Comparison of ENCODE assay signal across 6 cellular contexts in genomic region chr16:2212362-2213324, GRCh38. TPM values are rescaled to one million over a fixed set of nuclear protein-coding genes. Genes with fewer than 3 reads are reported as not detected.
A peak's percentile ranks its signal among the peaks of the same experiment; 100 is the strongest.
DNase-seq lines count a peak whose midpoint lies in the region; ATAC-seq, FAIRE-seq and TF ChIP-seq lines count a peak whose summit lies in the region.

No MANE protein-coding gene starts in this region.

- TF ChIP-seq RAD21 in IMR-90 (IDR thresholded peaks at IDR 0.05; ENCODE audit: low read length), result no peak

- POLR2A ChIA-PET in IMR-90 (lab: Charles Lee; ENCODE audit: unreplicated experiment), result no interaction called here

- BruUV-seq in IMR-90 (replicated peaks; lab: Mats Ljungman, UMichigan), result no TSS peak

- no peaks in the 10 kb centered on the region for H3K9me1 ChIP-seq in IMR-90 (ENCODE audit: insufficient read depth, low read length)

- DNase-seq in IMR-90, result no peak
- no peak for DNase-seq in astrocyte (ENCODE audit: low read depth)
- no peak for DNase-seq in SHP77 (lab: John Stamatoyannopoulos, UW)
- no peak for DNase-seq in left lobe of liver (ENCODE audit: low spot score)
- DNase-seq in HTR-8/SVneo (ENCODE audit: insufficient read length, low spot score), result no peak

- in situ Hi-C loops in IMR-90 (cut with MboI; ENCODE audit: low sequenced_read_pairs), result no loop called here

- no peaks in the 10 kb centered on the region for H3K9me3 Mint-ChIP-seq in astrocyte (ENCODE audit: unreplicated experiment)

- H3K9ac ChIP-seq in IMR-90 (ENCODE audit: low read depth, low read length) (0 out of 2 replicates have a peak overlapping the region, but pooled peaks have one; percentile 65), astrocyte (ENCODE audit: low read length) (peak overlapping the region; percentile 84)

- H3K4me2 ChIP-seq in IMR-90 (ENCODE audit: low read depth, low read length), result peak overlapping the region; percentile 80
- H3K4me2 ChIP-seq in astrocyte (ENCODE audit: low read length), result peak overlapping the region; percentile 85

- H3K56ac ChIP-seq in IMR-90 (ENCODE audit: extremely low read depth, insufficient read depth, low read length), result no peak overlapping the region

- H3K36me3 ChIP-seq in IMR-90 (ENCODE audit: control insufficient read depth, insufficient read depth, low read length) (peaks cover 19% of the 10 kb centered on the region), astrocyte (ENCODE audit: insufficient read depth, low read length) (no peaks in the 10 kb centered on the region), neutrophil (peaks cover 24% of the 10 kb centered on the region)

- H2BK120ac ChIP-seq in IMR-90 (ENCODE audit: low read depth, low read length), result no peak overlapping the region

- peak overlapping the region; percentile 0; the same call in 1 of the 2 replicates for H2AK5ac ChIP-seq in IMR-90 (ENCODE audit: low read depth, low read length)

- intact Hi-C loops in IMR-90 (cut with micrococcal nuclease), result no loop called here

- H3K4me1 ChIP-seq in IMR-90 (ENCODE audit: control insufficient read depth, insufficient read depth, low read length) (peaks cover 7% of the 10 kb centered on the region), astrocyte (ENCODE audit: insufficient read depth, low read length) (peaks cover 19% of the 10 kb centered on the region), neutrophil (ENCODE audit: control insufficient read depth in 1 of 2, insufficient read depth in 1 of 2, low read depth in 1 of 2, low read length in 1 of 2) (peaks cover 39 to 41% of the 10 kb centered on the region in 2 experiments)

- peaks cover 12% of the 10 kb centered on the region for H4K20me1 ChIP-seq in IMR-90 (ENCODE audit: insufficient read depth, low read length)
- H4K20me1 ChIP-seq in astrocyte (ENCODE audit: insufficient read depth, low read length), result peaks cover 30% of the 10 kb centered on the region

- no peak overlapping the region for H4K5ac ChIP-seq in IMR-90 (ENCODE audit: low read depth, low read length)

- H2BK20ac ChIP-seq in IMR-90 (ENCODE audit: low read depth, low read length), result no peak overlapping the region

- peak overlapping the region; percentile 87 for H3K4me3 Mint-ChIP-seq in astrocyte (ENCODE audit: unreplicated experiment)

- WGBS in IMR-90 (ENCODE audit: extremely low coverage in 2 of 2, insufficient read length in 1 of 2), 2 experiments, result 80% methylated on average over 10 of the region's 19 CpGs; no CpG with 5 or more reads in 1 of the 2 experiments

- no peak overlapping the region for H3K4ac ChIP-seq in IMR-90 (ENCODE audit: low read depth, low read length)

- peaks cover 29% of the 10 kb centered on the region for H3K79me2 ChIP-seq in astrocyte (ENCODE audit: insufficient read depth, low read length)

- peaks cover 14 to 33% of the 10 kb centered on the region in 2 experiments for H3K79me1 ChIP-seq in IMR-90 (ENCODE audit: low read depth in 1 of 2, low read length in 2 of 2)

- no peak for FAIRE-seq in astrocyte (lab: Jason Lieb, UNC)
- FAIRE-seq in HTR-8/SVneo (lab: Jason Lieb, UNC), result no peak

- H3K4me1 Mint-ChIP-seq in astrocyte (ENCODE audit: low read depth, unreplicated experiment), result peaks cover 12% of the 10 kb centered on the region

- CTCF ChIA-PET in IMR-90 (lab: Yijun Ruan, JAX), result no interaction called here

- H3K27ac ChIP-seq in IMR-90 (ENCODE audit: insufficient read depth, low read length) (no peak overlapping the region), astrocyte (ENCODE audit: low read depth, low read length) (no peak overlapping the region), neutrophil (peak overlapping the region; percentile 82)

- H3K9me3 ChIP-seq in IMR-90 (ENCODE audit: control insufficient read depth, insufficient read depth, low read length) (no peaks in the 10 kb centered on the region), astrocyte (ENCODE audit: insufficient read depth, low read depth, low read length) (no peaks in the 10 kb centered on the region), neutrophil (no peaks in the 10 kb centered on the region)

- H3K36me3 Mint-ChIP-seq in astrocyte (ENCODE audit: low read depth, unreplicated experiment), result peaks cover under 1% of the 10 kb centered on the region

- H3K18ac ChIP-seq in IMR-90 (ENCODE audit: low read depth, low read length), result no peak overlapping the region

- peak overlapping the region; percentile 73 for H2AK9ac ChIP-seq in IMR-90 (replicated peaks; ENCODE audit: low read depth, low read length, poor library complexity)

- peak overlapping the region; percentile 82 for H3K27ac Mint-ChIP-seq in astrocyte (ENCODE audit: unreplicated experiment)

- no peak for TF ChIP-seq POLR2A in IMR-90 (IDR thresholded peaks at IDR 0.05; ENCODE audit: low read depth, low read length)

- no peaks in the 10 kb centered on the region for H3K27me3 Mint-ChIP-seq in astrocyte (ENCODE audit: low read depth, unreplicated experiment)

- no peak overlapping the region for H2BK5ac ChIP-seq in IMR-90 (ENCODE audit: low read depth, low read length, poor library complexity, severe bottlenecking)

- no peak overlapping the region for H3K4me3 ChIP-seq in IMR-90 (ENCODE audit: insufficient read depth, low read depth, low read length)
- peak overlapping the region; percentile 72 for H3K4me3 ChIP-seq in astrocyte (ENCODE audit: insufficient read depth, low read depth, low read length)
- peak overlapping the region; percentile 67 to 92 for H3K4me3 ChIP-seq in neutrophil (ENCODE audit: low read depth in 1 of 2, low read length in 1 of 2)

- H2BK15ac ChIP-seq in IMR-90 (ENCODE audit: low read depth, low read length), result no peak overlapping the region

- H4K8ac ChIP-seq in IMR-90 (ENCODE audit: low read depth in 2 of 2, low read length in 2 of 2), result no peak overlapping the region

- H3K23ac ChIP-seq in IMR-90 (ENCODE audit: low read depth, low read length), result peak overlapping the region; percentile 52

- H3K27me3 ChIP-seq in IMR-90 (ENCODE audit: control insufficient read depth, insufficient read depth, low read length) (no peaks in the 10 kb centered on the region), astrocyte (ENCODE audit: insufficient read depth, low read length) (no peaks in the 10 kb centered on the region), neutrophil (no peaks in the 10 kb centered on the region)

- dilution Hi-C loops in IMR-90 (cut with HindIII; ENCODE audit: low sequenced_read_pairs, unreplicated experiment), result no loop called here

- ATAC-seq in IMR-90 (ENCODE audit: low read depth) (no peak), left lobe of liver (no peak)

- TF ChIP-seq CTCF in IMR-90 (conservative IDR thresholded peaks at IDR 0.05; ENCODE audit: low read depth, low read length), result no peak
- no peak for TF ChIP-seq CTCF in astrocyte (IDR thresholded peaks at IDR 0.05; ENCODE audit: insufficient read depth, low read depth, low read length)
- TF ChIP-seq CTCF in neutrophil (IDR thresholded peaks at IDR 0.05), result no peak

- peak overlapping the region; percentile 51 for H2AFZ ChIP-seq in IMR-90 (replicated peaks; ENCODE audit: low read length, poor library complexity)
- no peak overlapping the region for H2AFZ ChIP-seq in astrocyte (ENCODE audit: low read depth, low read length)

- H3K14ac ChIP-seq in IMR-90 (replicated peaks; ENCODE audit: low read depth, low read length), result no peak overlapping the region

- H4K91ac ChIP-seq in IMR-90 (ENCODE audit: insufficient read depth, low read depth, low read length), result no peak overlapping the region

TF ChIP-seq in IMR-90, 13 proteins besides CTCF, POLR2A, EP300 and RAD21:
- no peak for TF ChIP-seq USF2 (IDR thresholded peaks at IDR 0.05; ENCODE audit: low read depth, low read length)

RNA-seq across cellular contexts. Expression of gene BRICD5, which starts 2.0 kb away (rescaled TPM):
- 0.18 and 0.28 TPM in 2 replicates for total RNA-seq in IMR-90 (2012; rRNA removed)
- 0.94 and 1.5 TPM in 2 replicates for polyA plus RNA-seq in IMR-90 (2012; rRNA removed)
- polyA plus RNA-seq in IMR-90 (2012; cell fraction: cytosol; rRNA removed), result 0.55 and 0.76 TPM in 2 replicates
- 13.2 and 32.1 TPM in 2 replicates for polyA plus RNA-seq in IMR-90 (2012; cell fraction: nucleus; rRNA removed; ENCODE audit: low replicate concordance)
- 6.4 and 7.0 TPM in 2 replicates for total RNA-seq in astrocyte
- 5.3 TPM for total RNA-seq in left lobe of liver

RNA-seq across cellular contexts. Expression of gene PGP, which starts 2.0 kb away (rescaled TPM):
- total RNA-seq in IMR-90 (2012; rRNA removed) (4.1 and 5.8 TPM in 2 replicates), astrocyte (19.4 and 21.1 TPM in 2 replicates), left lobe of liver (7.5 TPM)
- 9.4 and 13.5 TPM in 2 replicates for polyA plus RNA-seq in IMR-90 (2012; rRNA removed)
- 4.6 and 13.7 TPM in 2 replicates for polyA plus RNA-seq in IMR-90 (2012; cell fraction: cytosol; rRNA removed)
- polyA plus RNA-seq in IMR-90 (2012; cell fraction: nucleus; rRNA removed; ENCODE audit: low replicate concordance), result 17.4 and 43.8 TPM in 2 replicates

RNA-seq across cellular contexts. Expression of gene MLST8, which starts 7.4 kb away (rescaled TPM):
- total RNA-seq in IMR-90 (2012; rRNA removed), result 34.4 and 50.3 TPM in 2 replicates
- 93.7 and 94.1 TPM in 2 replicates for polyA plus RNA-seq in IMR-90 (2012; rRNA removed)
- polyA plus RNA-seq in IMR-90 (2012; cell fraction: cytosol; rRNA removed), result 56.2 and 108 TPM in 2 replicates
- 97.5 and 242 TPM in 2 replicates for polyA plus RNA-seq in IMR-90 (2012; cell fraction: nucleus; rRNA removed; ENCODE audit: low replicate concordance)
- 32.6 and 34.7 TPM in 2 replicates for total RNA-seq in astrocyte
- 16.9 TPM for total RNA-seq in left lobe of liver

RNA-seq across cellular contexts. Expression of gene E4F1, which starts 10.7 kb away (rescaled TPM):
- total RNA-seq in IMR-90 (2012; rRNA removed), result 13.1 and 25.0 TPM in 2 replicates
- polyA plus RNA-seq in IMR-90 (2012; rRNA removed), result 33.0 and 39.6 TPM in 2 replicates
- polyA plus RNA-seq in IMR-90 (2012; cell fraction: cytosol; rRNA removed), result 14.6 and 22.6 TPM in 2 replicates
- polyA plus RNA-seq in IMR-90 (2012; cell fraction: nucleus; rRNA removed; ENCODE audit: low replicate concordance), result 129 and 420 TPM in 2 replicates
- total RNA-seq in astrocyte, result 22.5 and 22.8 TPM in 2 replicates
- 12.7 TPM for total RNA-seq in left lobe of liver

RNA-seq across cellular contexts. Expression of gene CASKIN1, which starts 16.2 kb away (rescaled TPM):
- total RNA-seq in IMR-90 (2012; rRNA removed) (not detected in 2 replicates), astrocyte (0.66 and 1.3 TPM in 2 replicates), left lobe of liver (0.05 TPM)
- 0.05 and 0.06 TPM in 2 replicates for polyA plus RNA-seq in IMR-90 (2012; rRNA removed)
- 0.05 and 0.09 TPM in 2 replicates for polyA plus RNA-seq in IMR-90 (2012; cell fraction: cytosol; rRNA removed)
- polyA plus RNA-seq in IMR-90 (2012; cell fraction: nucleus; rRNA removed; ENCODE audit: low replicate concordance), result 0.76 and 1.1 TPM in 2 replicates
